ENCODE assay signal across 2 cellular contexts in the genomic region with DNA sequence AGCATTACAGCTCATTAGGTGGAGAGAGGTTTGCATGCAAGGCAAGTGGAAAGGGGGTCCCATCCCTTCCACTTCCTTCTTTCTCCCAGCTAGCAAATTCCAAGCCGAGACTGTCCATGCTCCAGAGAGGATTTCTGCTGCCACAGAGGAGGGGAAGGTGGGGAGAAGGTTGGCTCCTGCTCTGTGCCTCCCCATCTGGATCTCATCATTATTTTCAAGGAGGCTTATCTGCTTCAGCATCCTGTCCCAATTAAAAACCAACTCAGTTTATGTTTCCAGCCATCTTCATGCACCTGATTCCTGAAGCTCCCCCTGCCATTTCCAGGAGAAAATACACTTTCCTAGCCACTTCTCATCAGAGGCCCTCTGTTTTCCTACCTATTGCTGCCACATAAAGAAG.
TF ChIP-seq lines count a peak whose summit lies in the region.

No MANE protein-coding gene starts in this region.

TF ChIP-seq in SK-N-SH, 30 proteins besides CTCF, POLR2A, EP300 and RAD21:
- TF ChIP-seq TCF12 (IDR thresholded peaks at IDR 0.05) (peak; percentile 29; the same call in 1 of the 2 replicates), GATA2 (CRISPR knock-in tag; IDR thresholded peaks at IDR 0.05) (peak; percentile 80), RCOR1 (IDR thresholded peaks at IDR 0.05; ENCODE audit: low read length) (peak; percentile 78), JUND (IDR thresholded peaks at IDR 0.05) (no peak), FOXJ3 (CRISPR knock-in tag; IDR thresholded peaks at IDR 0.05) (peak; percentile 49; the same call in 1 of the 2 replicates), MXI1 (IDR thresholded peaks at IDR 0.05; ENCODE audit: low read depth, low read length) (peak; percentile 57; the same call in 1 of the 2 replicates), CHD2 (IDR thresholded peaks at IDR 0.05; ENCODE audit: low read length, partially characterized antibody) (peak; percentile 71), SMC3 (IDR thresholded peaks at IDR 0.05; ENCODE audit: low read depth, low read length) (peak; percentile 4; the same call in 1 of the 2 replicates)
- TF ChIP-seq, protein P1, sequence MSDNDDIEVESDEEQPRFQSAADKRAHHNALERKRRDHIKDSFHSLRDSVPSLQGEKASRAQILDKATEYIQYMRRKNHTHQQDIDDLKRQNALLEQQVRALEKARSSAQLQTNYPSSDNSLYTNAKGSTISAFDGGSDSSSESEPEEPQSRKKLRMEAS (IDR thresholded peaks at IDR 0.05; ENCODE audit: low read depth): no peak
- TF ChIP-seq, protein P2, sequence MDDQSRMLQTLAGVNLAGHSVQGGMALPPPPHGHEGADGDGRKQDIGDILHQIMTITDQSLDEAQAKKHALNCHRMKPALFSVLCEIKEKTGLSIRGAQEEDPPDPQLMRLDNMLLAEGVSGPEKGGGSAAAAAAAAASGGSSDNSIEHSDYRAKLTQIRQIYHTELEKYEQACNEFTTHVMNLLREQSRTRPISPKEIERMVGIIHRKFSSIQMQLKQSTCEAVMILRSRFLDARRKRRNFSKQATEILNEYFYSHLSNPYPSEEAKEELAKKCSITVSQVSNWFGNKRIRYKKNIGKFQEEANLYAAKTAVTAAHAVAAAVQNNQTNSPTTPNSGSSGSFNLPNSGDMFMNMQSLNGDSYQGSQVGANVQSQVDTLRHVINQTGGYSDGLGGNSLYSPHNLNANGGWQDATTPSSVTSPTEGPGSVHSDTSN (IDR thresholded peaks at IDR 0.05): no peak
- TF ChIP-seq, protein P3, sequence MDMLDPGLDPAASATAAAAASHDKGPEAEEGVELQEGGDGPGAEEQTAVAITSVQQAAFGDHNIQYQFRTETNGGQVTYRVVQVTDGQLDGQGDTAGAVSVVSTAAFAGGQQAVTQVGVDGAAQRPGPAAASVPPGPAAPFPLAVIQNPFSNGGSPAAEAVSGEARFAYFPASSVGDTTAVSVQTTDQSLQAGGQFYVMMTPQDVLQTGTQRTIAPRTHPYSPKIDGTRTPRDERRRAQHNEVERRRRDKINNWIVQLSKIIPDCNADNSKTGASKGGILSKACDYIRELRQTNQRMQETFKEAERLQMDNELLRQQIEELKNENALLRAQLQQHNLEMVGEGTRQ (IDR thresholded peaks at IDR 0.05; ENCODE audit: borderline replicate concordance, low read depth, low read length): no peak

TF ChIP-seq in neural cell, 6 proteins besides CTCF, POLR2A, EP300 and RAD21:
- no peak for TF ChIP-seq MXI1 (conservative IDR thresholded peaks at IDR 0.05; ENCODE audit: poor library complexity, severe bottlenecking)
- no peak for TF ChIP-seq SMC3 (conservative IDR thresholded peaks at IDR 0.05; ENCODE audit: poor library complexity)
- TF ChIP-seq EZH2 (IDR thresholded peaks at IDR 0.05; ENCODE audit: borderline replicate concordance, insufficient read depth, low read length, poor library complexity, severe bottlenecking): no peak
- TF ChIP-seq TAF1 (IDR thresholded peaks at IDR 0.05; ENCODE audit: low read depth): no peak
- TF ChIP-seq, protein P4, sequence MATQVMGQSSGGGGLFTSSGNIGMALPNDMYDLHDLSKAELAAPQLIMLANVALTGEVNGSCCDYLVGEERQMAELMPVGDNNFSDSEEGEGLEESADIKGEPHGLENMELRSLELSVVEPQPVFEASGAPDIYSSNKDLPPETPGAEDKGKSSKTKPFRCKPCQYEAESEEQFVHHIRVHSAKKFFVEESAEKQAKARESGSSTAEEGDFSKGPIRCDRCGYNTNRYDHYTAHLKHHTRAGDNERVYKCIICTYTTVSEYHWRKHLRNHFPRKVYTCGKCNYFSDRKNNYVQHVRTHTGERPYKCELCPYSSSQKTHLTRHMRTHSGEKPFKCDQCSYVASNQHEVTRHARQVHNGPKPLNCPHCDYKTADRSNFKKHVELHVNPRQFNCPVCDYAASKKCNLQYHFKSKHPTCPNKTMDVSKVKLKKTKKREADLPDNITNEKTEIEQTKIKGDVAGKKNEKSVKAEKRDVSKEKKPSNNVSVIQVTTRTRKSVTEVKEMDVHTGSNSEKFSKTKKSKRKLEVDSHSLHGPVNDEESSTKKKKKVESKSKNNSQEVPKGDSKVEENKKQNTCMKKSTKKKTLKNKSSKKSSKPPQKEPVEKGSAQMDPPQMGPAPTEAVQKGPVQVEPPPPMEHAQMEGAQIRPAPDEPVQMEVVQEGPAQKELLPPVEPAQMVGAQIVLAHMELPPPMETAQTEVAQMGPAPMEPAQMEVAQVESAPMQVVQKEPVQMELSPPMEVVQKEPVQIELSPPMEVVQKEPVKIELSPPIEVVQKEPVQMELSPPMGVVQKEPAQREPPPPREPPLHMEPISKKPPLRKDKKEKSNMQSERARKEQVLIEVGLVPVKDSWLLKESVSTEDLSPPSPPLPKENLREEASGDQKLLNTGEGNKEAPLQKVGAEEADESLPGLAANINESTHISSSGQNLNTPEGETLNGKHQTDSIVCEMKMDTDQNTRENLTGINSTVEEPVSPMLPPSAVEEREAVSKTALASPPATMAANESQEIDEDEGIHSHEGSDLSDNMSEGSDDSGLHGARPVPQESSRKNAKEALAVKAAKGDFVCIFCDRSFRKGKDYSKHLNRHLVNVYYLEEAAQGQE (IDR thresholded peaks at IDR 0.05; ENCODE audit: borderline replicate concordance): no peak
- no peak for TF ChIP-seq POLR2AphosphoS5 (IDR thresholded peaks at IDR 0.05)
